ENCODE assay signal across 8 cellular contexts in genomic region chr5:40834849-40835787, GRCh38. TPM values are rescaled to one million over a fixed set of nuclear protein-coding genes. Genes with fewer than 3 reads are reported as not detected.
A peak's percentile ranks its signal among the peaks of the same experiment; 100 is the strongest.
DNase-seq lines count a peak whose midpoint lies in the region; ATAC-seq lines count a peak whose summit lies in the region.

Gene RPL37, minus strand, starts transcription at chr5:40835222. Its CDS starts 37 bp downstream, at chr5:40835185.

- H3K4me2 ChIP-seq in BLaER1 treated with 17β-estradiol and CSF1 and Interleukin-3, amounts not matched to agents 10 nM and 100 nM: peak within 1 kb of the TSS; percentile 84 to 100 (median 97)

- peak; percentile 100 for DNase-seq in NCI-H748 (lab: John Stamatoyannopoulos, UW; ENCODE audit: unreplicated experiment)
- DNase-seq in activated CD4-positive, alpha-beta T cell treated with anti-CD3 and anti-CD28 coated beads, Interleukin-2, amount 50 U/mL, for 1 hour: peak; percentile 86
- DNase-seq in dedifferentiated amniotic fluid mesenchymal stem cell (ENCODE audit: extremely low spot score): peak; percentile 98
- DNase-seq in left lobe of liver (ENCODE audit: low spot score): peak; percentile 97
- DNase-seq in stimulated activated CD4-positive, alpha-beta T cell treated with anti-CD3 and anti-CD28 coated beads, Interleukin-2, amount 100 ng/mL, for 4 hours (ENCODE audit: low read depth): peak; percentile 87

- peak within 1 kb of the TSS; percentile 94 to 98 (median 97) for H3K9ac ChIP-seq in BLaER1 treated with 17β-estradiol and CSF1 and Interleukin-3, amounts not matched to agents 10 nM and 100 nM

- peaks cover 33 to 53% (median 41%) of the 10 kb centered on the region in 10 experiments for H3K4me1 ChIP-seq in BLaER1 treated with 17β-estradiol and CSF1 and Interleukin-3, amounts not matched to agents 10 nM and 100 nM

- no peaks in the 10 kb centered on the region for H3K27me3 ChIP-seq in BLaER1 treated with 17β-estradiol and CSF1 and Interleukin-3, amounts not matched to agents 10 nM and 100 nM

- peaks cover 0 to 8% (median 6%) of the 10 kb centered on the region in 11 experiments; a peak in 6 of 22 replicates for H3K9me3 ChIP-seq in BLaER1 treated with 17β-estradiol and CSF1 and Interleukin-3, amounts not matched to agents 10 nM and 100 nM (replicated peaks in 1 of 11)

- peak within 1 kb of the TSS; percentile 88 to 99 (median 97) for H3K27ac ChIP-seq in BLaER1 treated with 17β-estradiol and CSF1 and Interleukin-3, amounts not matched to agents 10 nM and 100 nM

- ATAC-seq in GM19351 (IDR thresholded peaks at IDR 0.05; ENCODE audit: unreplicated experiment) (peak; percentile 96), HG03521 (IDR thresholded peaks at IDR 0.05; ENCODE audit: unreplicated experiment) (peak; percentile 99), left lobe of liver (peak; percentile 98)

- H3K4me3 ChIP-seq in BLaER1 treated with 17β-estradiol and CSF1 and Interleukin-3, amounts not matched to agents 10 nM and 100 nM: peak within 1 kb of the TSS; percentile 81 to 97 (median 89)

- peaks cover 34 to 46% (median 42%) of the 10 kb centered on the region in 11 experiments for H4K20me1 ChIP-seq in BLaER1 treated with 17β-estradiol and CSF1 and Interleukin-3, amounts not matched to agents 10 nM and 100 nM

- peaks cover 41 to 46% (median 44%) of the 10 kb centered on the region in 11 experiments for H3K36me3 ChIP-seq in BLaER1 treated with 17β-estradiol and CSF1 and Interleukin-3, amounts not matched to agents 10 nM and 100 nM

RNA-seq across cellular contexts. Expression of gene RPL37, which starts in this region (rescaled TPM):
- total RNA-seq in left lobe of liver: 375 TPM

Comparison
In these comparisons a context has a peak if more than half of its experiments do, and no peak if none do; other contexts are left out.
1. Peak in every context shown above with its lines: DNase-seq, ATAC-seq, H3K4me3 ChIP-seq and H3K27ac ChIP-seq.